In the genomic region with DNA sequence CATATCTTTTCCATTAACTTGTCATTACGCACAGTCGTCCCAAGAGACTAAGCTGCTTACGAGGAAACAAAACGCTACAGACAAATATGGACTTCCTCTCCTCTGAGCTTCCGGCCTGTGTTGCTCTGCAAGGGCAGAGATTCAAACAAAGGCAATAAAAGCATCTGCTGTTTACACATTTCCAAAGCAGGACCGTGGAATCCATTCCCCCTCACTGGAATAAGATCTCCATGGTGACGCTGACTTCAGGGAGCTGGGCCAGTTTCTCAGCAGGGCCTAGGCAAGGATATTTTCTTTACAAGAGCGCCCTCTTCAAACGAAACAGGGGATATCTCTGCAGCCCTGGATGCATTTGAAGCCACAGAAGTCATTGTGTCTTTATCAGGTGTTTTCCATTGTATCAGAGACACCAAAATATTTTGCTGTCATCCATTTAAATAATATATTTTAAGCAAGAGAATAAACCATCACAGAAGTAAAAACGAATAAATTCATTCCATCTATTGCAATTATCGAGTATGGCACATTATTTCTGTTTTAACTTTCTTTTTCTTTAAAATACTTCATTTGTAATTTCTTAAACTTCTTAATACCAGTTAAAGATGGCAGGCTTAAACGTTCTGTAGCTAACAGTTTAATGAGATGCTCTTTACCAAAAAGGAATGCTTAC, we compare ENCODE assay signal across 8 cellular contexts.
DNase-seq lines count a peak whose midpoint lies in the region; TF ChIP-seq lines count a peak whose summit lies in the region.

No MANE protein-coding gene starts in this region.

- H3K27me3 ChIP-seq in GM06990 (replicated peaks; ENCODE audit: control insufficient read depth, insufficient read depth, low read length) (no peaks in the 10 kb centered on the region), MM.1S (replicated peaks; ENCODE audit: insufficient read depth, low read length) (no peaks in the 10 kb centered on the region)

- no peaks in the 10 kb centered on the region for H3K27me3 Mint-ChIP-seq in nephron progenitor cell (ENCODE audit: low read depth, poor library complexity)
- H3K27me3 Mint-ChIP-seq in activated CD4-positive, alpha-beta memory T cell treated with anti-CD3 and anti-CD28 coated beads, Interleukin-2, amount 10 ng/mL, durations not matched to agents 7 days and 5 days: no peaks in the 10 kb centered on the region
- H3K27me3 Mint-ChIP-seq in activated naive CD8-positive, alpha-beta T cell treated with anti-CD3 and anti-CD28 coated beads for 36 hours: no peaks in the 10 kb centered on the region

- no peaks in the 10 kb centered on the region for H3K4me1 ChIP-seq in MM.1S (ENCODE audit: low read length)

- no peak overlapping the region for H3K9ac ChIP-seq in MM.1S (ENCODE audit: low read length)

- H3K4me3 ChIP-seq in GM06990 (replicated peaks; ENCODE audit: low read depth, low read length) (no peak overlapping the region), MM.1S (ENCODE audit: low read length) (no peak overlapping the region), fibroblast of mammary gland (ENCODE audit: control insufficient read depth, low read depth, low read length) (no peak overlapping the region)

- peak overlapping the region; percentile 25 for H3K4me3 Mint-ChIP-seq in nephron progenitor cell
- H3K4me3 Mint-ChIP-seq in activated CD4-positive, alpha-beta memory T cell treated with anti-CD3 and anti-CD28 coated beads, Interleukin-2, amount 10 ng/mL, durations not matched to agents 7 days and 5 days: no peak overlapping the region
- H3K4me3 Mint-ChIP-seq in activated naive CD8-positive, alpha-beta T cell treated with anti-CD3 and anti-CD28 coated beads for 36 hours: no peak overlapping the region

- H4K20me1 ChIP-seq in MM.1S (ENCODE audit: insufficient read depth, low read length): no peaks in the 10 kb centered on the region

- H3K79me2 ChIP-seq in MM.1S (ENCODE audit: low read length): no peaks in the 10 kb centered on the region

- H2AFZ ChIP-seq in MM.1S (ENCODE audit: low read length): 0 out of 2 replicates have a peak overlapping the region, but pooled peaks have one; percentile 42

- no peak overlapping the region for H3K27ac ChIP-seq in MM.1S (ENCODE audit: low read length)

- no peaks in the 10 kb centered on the region for H3K36me3 ChIP-seq in GM06990 (ENCODE audit: control insufficient read depth, insufficient read depth, low read length)
- no peaks in the 10 kb centered on the region for H3K36me3 ChIP-seq in MM.1S (replicated peaks; ENCODE audit: insufficient read depth, low read length)

- CTCF ChIA-PET in activated CD4-positive, alpha-beta memory T cell treated with anti-CD3 and anti-CD28 coated beads, Interleukin-2, amount 10 ng/mL, durations not matched to agents 7 days and 5 days (lab: Charles Lee): no interaction called here

- peaks cover 9% of the 10 kb centered on the region for H3K4me1 Mint-ChIP-seq in nephron progenitor cell
- H3K4me1 Mint-ChIP-seq in activated CD4-positive, alpha-beta memory T cell treated with anti-CD3 and anti-CD28 coated beads, Interleukin-2, amount 10 ng/mL, durations not matched to agents 7 days and 5 days: no peaks in the 10 kb centered on the region
- H3K4me1 Mint-ChIP-seq in activated naive CD8-positive, alpha-beta T cell treated with anti-CD3 and anti-CD28 coated beads for 36 hours: no peaks in the 10 kb centered on the region

- H3K4me2 ChIP-seq in MM.1S (ENCODE audit: low read depth, low read length): peak overlapping the region; percentile 45; the same call in 1 of the 2 replicates

- H3F3A ChIP-seq in MM.1S (ENCODE audit: insufficient read depth, low read length): no peaks in the 10 kb centered on the region

- H3K9me3 Mint-ChIP-seq in nephron progenitor cell: no peaks in the 10 kb centered on the region
- no peaks in the 10 kb centered on the region for H3K9me3 Mint-ChIP-seq in activated CD4-positive, alpha-beta memory T cell treated with anti-CD3 and anti-CD28 coated beads, Interleukin-2, amount 10 ng/mL, durations not matched to agents 7 days and 5 days
- H3K9me3 Mint-ChIP-seq in activated naive CD8-positive, alpha-beta T cell treated with anti-CD3 and anti-CD28 coated beads for 36 hours: no peaks in the 10 kb centered on the region

- POLR2A ChIA-PET in activated CD4-positive, alpha-beta memory T cell treated with anti-CD3 and anti-CD28 coated beads, Interleukin-2, amount 10 ng/mL, durations not matched to agents 7 days and 5 days (lab: Charles Lee): no interaction called here

- peak; percentile 20 for TF ChIP-seq CTCF in GM06990 (IDR thresholded peaks at IDR 0.05; ENCODE audit: insufficient read depth, low read length, poor library complexity, severe bottlenecking)
- peak; percentile 52 for TF ChIP-seq CTCF in MM.1S (IDR thresholded peaks at IDR 0.05; ENCODE audit: low read length)
- peak; percentile 81 for TF ChIP-seq CTCF in fibroblast of mammary gland (conservative IDR thresholded peaks at IDR 0.05; ENCODE audit: control insufficient read depth, insufficient read depth, low read depth, low read length)
- peak; percentile 76 for TF ChIP-seq CTCF in nephron progenitor cell (IDR thresholded peaks at IDR 0.05)

- H3K36me3 Mint-ChIP-seq in nephron progenitor cell (ENCODE audit: low read depth): no peaks in the 10 kb centered on the region
- H3K36me3 Mint-ChIP-seq in activated CD4-positive, alpha-beta memory T cell treated with anti-CD3 and anti-CD28 coated beads, Interleukin-2, amount 10 ng/mL, durations not matched to agents 7 days and 5 days (ENCODE audit: low read depth): no peaks in the 10 kb centered on the region
- no peaks in the 10 kb centered on the region for H3K36me3 Mint-ChIP-seq in activated naive CD8-positive, alpha-beta T cell treated with anti-CD3 and anti-CD28 coated beads for 36 hours

- peak overlapping the region; percentile 30 for H3K27ac Mint-ChIP-seq in nephron progenitor cell
- no peak overlapping the region for H3K27ac Mint-ChIP-seq in activated CD4-positive, alpha-beta memory T cell treated with anti-CD3 and anti-CD28 coated beads, Interleukin-2, amount 10 ng/mL, durations not matched to agents 7 days and 5 days
- H3K27ac Mint-ChIP-seq in activated naive CD8-positive, alpha-beta T cell treated with anti-CD3 and anti-CD28 coated beads for 36 hours: no peak overlapping the region

- DNase-seq in GM06990 (ENCODE audit: extremely low read depth, insufficient read length) (no peak), MM.1S (peak; percentile 51), SHP77 (lab: John Stamatoyannopoulos, UW) (peak; percentile 97 to 98), fibroblast of mammary gland (ENCODE audit: low read depth) (peak; percentile 94), nephron progenitor cell (peak; percentile 52)
- no peak for DNase-seq in activated CD4-positive, alpha-beta memory T cell treated with anti-CD3 and anti-CD28 coated beads, Interleukin-2, amount 10 ng/mL, durations not matched to agents 7 days and 5 days
- DNase-seq in activated naive CD4-positive, alpha-beta T cell treated with anti-CD3 and anti-CD28 coated beads, Interleukin-2, amount 50 U/mL, for 16 hours: no peak
- DNase-seq in activated naive CD8-positive, alpha-beta T cell treated with anti-CD3 and anti-CD28 coated beads for 36 hours: no peak

- no peaks in the 10 kb centered on the region for H3K9me3 ChIP-seq in MM.1S (replicated peaks; ENCODE audit: insufficient read depth, low read length)

- H3K9me2 ChIP-seq in MM.1S (replicated peaks; ENCODE audit: insufficient read depth, low read length): no peaks in the 10 kb centered on the region

Comparison
In these comparisons a context has a peak if more than half of its experiments do, and no peak if none do; other contexts are left out.
1. DNase-seq: peak in MM.1S (single experiment), SHP77 (2 of 2), fibroblast of mammary gland (single experiment) and nephron progenitor cell (single experiment); none in GM06990 (single experiment), activated CD4-positive, alpha-beta memory T cell treated with anti-CD3 and anti-CD28 coated beads, Interleukin-2, amount 10 ng/mL, durations not matched to agents 7 days and 5 days (single experiment), activated naive CD4-positive, alpha-beta T cell treated with anti-CD3 and anti-CD28 coated beads, Interleukin-2, amount 50 U/mL, for 16 hours (single experiment) and activated naive CD8-positive, alpha-beta T cell treated with anti-CD3 and anti-CD28 coated beads for 36 hours (single experiment).
2. CTCF ChIP-seq: peak in every context shown above with its lines; median percentile 81 in fibroblast of mammary gland; 76 in nephron progenitor cell; 52 in MM.1S; 20 in GM06990.